ENCODE assay signal across 1 cellular context in genomic region chr12:389138-390096, GRCh38.
TF ChIP-seq lines count a peak whose summit lies in the region.

TSS of gene KDM5A (minus strand) at chr12:389320. CDS start at chr12:389091, 229 bp downstream.

TF ChIP-seq in HepG2, 621 proteins besides CTCF, POLR2A, EP300 and RAD21 (continued from another document):
- TF ChIP-seq TEAD3 (CRISPR knock-in tag; optimal IDR thresholded peaks at IDR 0.05; ENCODE audit: borderline replicate concordance): peak; percentile 67
